8 cellular contexts compared by ENCODE assay signal in genomic region chr1:119139393-119139792, GRCh38. TPM values are rescaled to one million over a fixed set of nuclear protein-coding genes. Genes with fewer than 3 reads are reported as not detected.
DNase-seq lines count a peak whose midpoint lies in the region; ATAC-seq and TF ChIP-seq lines count a peak whose summit lies in the region.

No MANE protein-coding gene starts in this region.

- POLR2A ChIA-PET in AG04450 (lab: Yijun Ruan, JAX) = no interaction called here
- POLR2A ChIA-PET in IMR-90 (lab: Charles Lee; ENCODE audit: unreplicated experiment) = no interaction called here

- H2AK9ac ChIP-seq in IMR-90 (replicated peaks; ENCODE audit: low read depth, low read length, poor library complexity) = no peak overlapping the region

- H2BK20ac ChIP-seq in IMR-90 (ENCODE audit: low read depth, low read length) = no peak overlapping the region

- no peaks in the 10 kb centered on the region for H3K36me3 Mint-ChIP-seq in chondrocyte (ENCODE audit: low read depth)

- H2BK120ac ChIP-seq in IMR-90 (ENCODE audit: low read depth, low read length) = no peak overlapping the region

- no peaks in the 10 kb centered on the region for H3K36me3 ChIP-seq in IMR-90 (ENCODE audit: control insufficient read depth, insufficient read depth, low read length)
- H3K36me3 ChIP-seq in mucosa of stomach (ENCODE audit: control insufficient read depth, insufficient read depth, low read length) = no peaks in the 10 kb centered on the region

- no peak overlapping the region for H2BK5ac ChIP-seq in IMR-90 (ENCODE audit: low read depth, low read length, poor library complexity, severe bottlenecking)

- TF ChIP-seq POLR2A in IMR-90 (IDR thresholded peaks at IDR 0.05; ENCODE audit: low read depth, low read length) (no peak), lower leg skin (IDR thresholded peaks at IDR 0.05) (no peak)

- H3K4ac ChIP-seq in IMR-90 (ENCODE audit: low read depth, low read length) = no peak overlapping the region

- H3K27me3 ChIP-seq in AG04450 (ENCODE audit: control insufficient read depth, insufficient read depth, low read length) = no peaks in the 10 kb centered on the region
- no peaks in the 10 kb centered on the region for H3K27me3 ChIP-seq in IMR-90 (ENCODE audit: control insufficient read depth, insufficient read depth, low read length)
- H3K27me3 ChIP-seq in mucosa of stomach (ENCODE audit: control insufficient read depth, insufficient read depth, low read length) = no peaks in the 10 kb centered on the region

- H3K27me3 Mint-ChIP-seq in chondrocyte (ENCODE audit: low read depth) = no peaks in the 10 kb centered on the region

- dilution Hi-C loops in IMR-90 (cut with HindIII; ENCODE audit: low sequenced_read_pairs, unreplicated experiment) = no loop called here

- peak overlapping the region; percentile 72; the same call in 1 of the 2 replicates for H3K23ac ChIP-seq in IMR-90 (ENCODE audit: low read depth, low read length)

- TF ChIP-seq CTCF in AG04450 (IDR thresholded peaks at IDR 0.05; ENCODE audit: low read depth, low read length) (no peak), IMR-90 (conservative IDR thresholded peaks at IDR 0.05; ENCODE audit: low read depth, low read length) (no peak), lower leg skin (IDR thresholded peaks at IDR 0.05) (no peak), chondrocyte (IDR thresholded peaks at IDR 0.05) (no peak)

- no peak overlapping the region for H2AK5ac ChIP-seq in IMR-90 (ENCODE audit: low read depth, low read length)

- intact Hi-C loops in IMR-90 (cut with micrococcal nuclease) (loop anchor here (10.0 kb wide), 1 partner anchor 135 kb away; no protein-coding TSS in a partner anchor), lower leg skin (cut with DNase I; ENCODE audit: low total_unique reads) (no loop called here)

- no peak for DNase-seq in AG04450 (ENCODE audit: low read depth, low spot score)
- DNase-seq in IMR-90 = no peak
- no peak for DNase-seq in lower leg skin (ENCODE audit: low spot score in 2 of 2)
- DNase-seq in chondrocyte (ENCODE audit: low spot score) = no peak
- DNase-seq in islet precursor cell = no peak

- TSS peak; percentile 52 for BruUV-seq in IMR-90 (replicated peaks; lab: Mats Ljungman, UMichigan)

- TF ChIP-seq RAD21 in IMR-90 (IDR thresholded peaks at IDR 0.05; ENCODE audit: low read length) = no peak

- H3K9me3 Mint-ChIP-seq in chondrocyte (ENCODE audit: low read depth) = no peaks in the 10 kb centered on the region

- H3K4me3 Mint-ChIP-seq in chondrocyte (ENCODE audit: unreplicated experiment) = no peak overlapping the region

- H3K27ac ChIP-seq in AG04450 (ENCODE audit: low read depth, low read length) (no peak overlapping the region), IMR-90 (ENCODE audit: insufficient read depth, low read length) (no peak overlapping the region), angular gyrus (ENCODE audit: low read depth, low read length) (peak overlapping the region; percentile 99)

- no peak overlapping the region for H2BK15ac ChIP-seq in IMR-90 (ENCODE audit: low read depth, low read length)

- no peak overlapping the region for H3K27ac Mint-ChIP-seq in chondrocyte (ENCODE audit: unreplicated experiment)

- in situ Hi-C loops in IMR-90 (cut with MboI; ENCODE audit: low sequenced_read_pairs) = no loop called here

- H3K4me1 Mint-ChIP-seq in chondrocyte (ENCODE audit: low read depth) = peaks cover 11% of the 10 kb centered on the region

- ATAC-seq in GM18499 (IDR thresholded peaks at IDR 0.05; ENCODE audit: insufficient read depth, unreplicated experiment) = peak; percentile 27
- no peak for ATAC-seq in IMR-90 (ENCODE audit: low read depth)

- 17% methylated on average over 1 of the region's 5 CpGs; no CpG with 5 or more reads in 1 of the 2 experiments for WGBS in IMR-90 (ENCODE audit: extremely low coverage in 2 of 2, insufficient read length in 1 of 2), 2 experiments
- WGBS in lower leg skin, 2 donors = 29 to 31% methylated on average over 5 of the region's 5 CpGs

- H3K4me1 ChIP-seq in IMR-90 (ENCODE audit: control insufficient read depth, insufficient read depth, low read length) (peaks cover 4% of the 10 kb centered on the region), mucosa of stomach (ENCODE audit: control insufficient read depth, insufficient read depth, low read length) (peaks cover 6% of the 10 kb centered on the region)

- H3K9ac ChIP-seq in IMR-90 (ENCODE audit: low read depth, low read length) (peak overlapping the region; percentile 20; the same call in 1 of the 2 replicates), mucosa of stomach (ENCODE audit: low read length) (peak overlapping the region; percentile 74)

- no peak overlapping the region for H2AFZ ChIP-seq in IMR-90 (replicated peaks; ENCODE audit: low read length, poor library complexity)

- peaks cover 5 to 36% of the 10 kb centered on the region in 2 experiments; a peak in 3 of 4 replicates for H3K79me1 ChIP-seq in IMR-90 (ENCODE audit: low read depth in 1 of 2, low read length in 2 of 2)

- H3K4me3 ChIP-seq in AG04450 (ENCODE audit: low read depth, low read length) = peak overlapping the region; percentile 78
- H3K4me3 ChIP-seq in IMR-90 (ENCODE audit: insufficient read depth, low read depth, low read length) = peak overlapping the region; percentile 52; the same call in 1 of the 2 replicates
- H3K4me3 ChIP-seq in mucosa of stomach (ENCODE audit: low read length) = peak overlapping the region; percentile 71
- no peak overlapping the region for H3K4me3 ChIP-seq in lower leg skin (ENCODE audit: low read depth, poor library complexity, severe bottlenecking)

- H3K14ac ChIP-seq in IMR-90 (replicated peaks; ENCODE audit: low read depth, low read length) = no peak overlapping the region

- peak overlapping the region; percentile 84 for H3K4me2 ChIP-seq in IMR-90 (ENCODE audit: low read depth, low read length)

- H4K8ac ChIP-seq in IMR-90 (ENCODE audit: low read depth in 2 of 2, low read length in 2 of 2) = peak overlapping the region; percentile 56 to 86; a peak in 3 of 4 replicates

- no peak overlapping the region for H4K5ac ChIP-seq in IMR-90 (ENCODE audit: low read depth, low read length)

- no peaks in the 10 kb centered on the region for H3K9me3 ChIP-seq in AG04450 (ENCODE audit: control insufficient read depth, insufficient read depth, low read length)
- H3K9me3 ChIP-seq in IMR-90 (ENCODE audit: control insufficient read depth, insufficient read depth, low read length) = no peaks in the 10 kb centered on the region
- H3K9me3 ChIP-seq in mucosa of stomach (ENCODE audit: control insufficient read depth, low read length) = no peaks in the 10 kb centered on the region

- peaks cover 5% of the 10 kb centered on the region; the same call in 1 of the 2 replicates for H3K9me1 ChIP-seq in IMR-90 (ENCODE audit: insufficient read depth, low read length)

- 0 out of 2 replicates have a peak overlapping the region, but pooled peaks have one; percentile 14 for H3K56ac ChIP-seq in IMR-90 (ENCODE audit: extremely low read depth, insufficient read depth, low read length)

- CTCF ChIA-PET in AG04450 (lab: Charles Lee) (no interaction called here), IMR-90 (lab: Yijun Ruan, JAX) (no interaction called here)

- H3K18ac ChIP-seq in IMR-90 (ENCODE audit: low read depth, low read length) = no peak overlapping the region

- no peaks in the 10 kb centered on the region for H4K20me1 ChIP-seq in IMR-90 (ENCODE audit: insufficient read depth, low read length)

- H4K91ac ChIP-seq in IMR-90 (ENCODE audit: insufficient read depth, low read depth, low read length) = no peak overlapping the region

TF ChIP-seq in IMR-90, 13 proteins besides CTCF, POLR2A, EP300 and RAD21:
- TF ChIP-seq CHD1 (IDR thresholded peaks at IDR 0.05; ENCODE audit: low read depth, low read length) = no peak
- TF ChIP-seq MAZ (IDR thresholded peaks at IDR 0.05; ENCODE audit: borderline replicate concordance, low read depth, low read length) = no peak
- no peak for TF ChIP-seq SMC3 (IDR thresholded peaks at IDR 0.05; ENCODE audit: low read depth, low read length)
- no peak for TF ChIP-seq RCOR1 (IDR thresholded peaks at IDR 0.05; ENCODE audit: insufficient replicate concordance, low read length)
- TF ChIP-seq NFE2L2 (IDR thresholded peaks at IDR 0.05; ENCODE audit: low read depth, low read length) = no peak

RNA-seq across cellular contexts. Expression of gene WARS2, which starts 1.1 kb away (rescaled TPM):
- polyA plus RNA-seq in AG04450 (2011; rRNA removed) (12.4 and 12.6 TPM in 2 replicates), IMR-90 (2012; rRNA removed) (5.2 and 5.7 TPM in 2 replicates)
- 22.5 and 26.1 TPM in 2 replicates for polyA minus RNA-seq in AG04450 (2011; rRNA and poly(A)+ RNA removed)
- total RNA-seq in IMR-90 (2012; rRNA removed) (18.3 and 20.3 TPM in 2 replicates), lower leg skin (10 to 100 TPM in 3 of 4 donors, 1 to 10 TPM in 1; 8.1 to 21.8 (median 13.2) TPM), chondrocyte (9.0 to 12.4 TPM (median 9.4 TPM) in 3 replicates)
- 2.8 TPM in 2 replicates for polyA plus RNA-seq in IMR-90 (2012; cell fraction: cytosol; rRNA removed)
- polyA plus RNA-seq in IMR-90 (2012; cell fraction: nucleus; rRNA removed; ENCODE audit: low replicate concordance) = 2.0 and 4.6 TPM in 2 replicates
